In genomic region chr1:45011837-45012638, GRCh38 we compare ENCODE assay signal across 8 cellular contexts.
DNase-seq lines count a peak whose midpoint lies in the region; ATAC-seq and FAIRE-seq lines count a peak whose summit lies in the region.

UROD (plus strand) TSS chr1:45012254; CDS start chr1:45012266, 12 bp downstream.

- H3K36me3 Mint-ChIP-seq in central memory CD8-positive, alpha-beta T cell (ENCODE audit: insufficient read depth), result peaks cover 20% of the 10 kb centered on the region

- peak; percentile 56 for ATAC-seq in GM18873 (IDR thresholded peaks at IDR 0.05; ENCODE audit: low FRiP score, unreplicated experiment)
- peak; percentile 58 for ATAC-seq in HG03196 (IDR thresholded peaks at IDR 0.05; ENCODE audit: unreplicated experiment)
- ATAC-seq in central memory CD8-positive, alpha-beta T cell (replicated peaks; ENCODE audit: extremely low read depth, poor library complexity, severe bottlenecking), result peak; percentile 88

- H3K27ac Mint-ChIP-seq in central memory CD8-positive, alpha-beta T cell (ENCODE audit: low read depth), result peak within 1 kb of the TSS; percentile 90

- H3K4me1 Mint-ChIP-seq in central memory CD8-positive, alpha-beta T cell, result peaks cover 58% of the 10 kb centered on the region

- no peaks in the 10 kb centered on the region for H3K27me3 Mint-ChIP-seq in central memory CD8-positive, alpha-beta T cell

- H3K4me3 Mint-ChIP-seq in central memory CD8-positive, alpha-beta T cell, result peak within 1 kb of the TSS; percentile 90

- H3K9me3 Mint-ChIP-seq in central memory CD8-positive, alpha-beta T cell, result no peaks in the 10 kb centered on the region

- DNase-seq in ACHN (peak; percentile 94), NCI-H345 (lab: John Stamatoyannopoulos, UW) (peak; percentile 97)
- DNase-seq in activated CD4-positive, CD25-positive, alpha-beta regulatory T cell treated with anti-CD3 and anti-CD28 coated beads, Interleukin-2, amount 50 U/mL, for 16 hours (ENCODE audit: low read depth, low spot score), result peak; percentile 75
- peak; percentile 74 to 81 for DNase-seq in central memory CD8-positive, alpha-beta T cell (ENCODE audit: low spot score in 2 of 2)
- DNase-seq in stimulated activated CD4-positive, alpha-beta T cell treated with anti-CD3 and anti-CD28 coated beads, Interleukin-12 subunit alpha, Interleukin-12 subunit beta, amount 100 ng/mL, for 4 hours, result peak; percentile 86

- in situ Hi-C loops in ACHN (cut with HindIII; ENCODE audit: low pct_ligation_motif_present, low pct_unique_long_range_greater_than_20kb, low sequenced_read_pairs), result no loop called here

- FAIRE-seq in islet of Langerhans (lab: Jason Lieb, UNC), result peak; percentile 93

Comparison
In these comparisons a context has a peak if more than half of its experiments do, and no peak if none do; other contexts are left out.
1. Peak in every context shown above with its lines: DNase-seq and ATAC-seq.